In the genomic region with DNA sequence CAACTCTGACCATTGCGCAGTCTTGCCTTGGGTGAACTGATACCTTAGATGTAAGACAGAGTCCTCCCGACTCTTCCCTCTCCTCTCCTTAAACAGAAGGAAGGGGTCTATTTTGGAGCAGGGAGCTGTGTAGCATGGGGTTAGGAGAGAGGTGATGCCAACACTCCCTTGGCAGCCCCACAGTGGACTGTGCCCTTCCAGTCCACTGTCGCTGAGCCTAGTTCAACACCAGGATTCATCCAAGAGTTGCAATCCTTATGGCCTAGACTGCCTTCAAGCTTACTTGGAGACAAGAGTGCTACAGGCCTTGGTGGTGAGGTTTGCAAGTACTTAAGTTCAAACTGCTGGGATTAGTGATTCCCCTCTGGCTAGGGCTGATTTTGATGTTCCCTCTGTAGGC, we compare ENCODE assay signal across 22 cellular contexts. TPM values are rescaled to one million over a fixed set of nuclear protein-coding genes. Genes with fewer than 3 reads are reported as not detected.
DNase-seq lines count a peak whose midpoint lies in the region; ATAC-seq, FAIRE-seq and TF ChIP-seq lines count a peak whose summit lies in the region.
"Had no signal": no experiment of that assay in that cellular context is flagged by ENCODE, and none has a peak within 500 bp of the region (broad histone marks: within the 10 kb centered on the region; RNA-seq: fewer than 3 reads in every experiment).

No MANE protein-coding gene starts in this region.

- POLR2A ChIA-PET in HepG2 (lab: Yijun Ruan, JAX), result no interaction called here

- no peak for FAIRE-seq in HepG2 (lab: Jason Lieb, UNC)
- no peak for FAIRE-seq in pancreas (lab: Jason Lieb, UNC)
- FAIRE-seq: A549, D721Med, G401.6, GM12892, GM18507 had no signal

- BruUV-seq in HepG2 (replicated peaks; lab: Mats Ljungman, UMichigan), result no TSS peak

- TF ChIP-seq CTCF in liver (IDR thresholded peaks at IDR 0.05; ENCODE audit: low read depth, low read length, missing input control) (no peak), HepG2 (CRISPR knock-in tag; IDR thresholded peaks at IDR 0.05) (no peak), right lobe of liver (IDR thresholded peaks at IDR 0.05) (no peak), pancreas (IDR thresholded peaks at IDR 0.05) (no peak)

- no peak overlapping the region for H3K9ac ChIP-seq in liver (ENCODE audit: low read depth in 1 of 2, low read length in 2 of 2)
- H3K9ac ChIP-seq in HepG2 (ENCODE audit: insufficient read depth, low read depth, low read length), result no peak overlapping the region
- H3K9ac ChIP-seq: BLaER1 treated with 17β-estradiol and CSF1 and Interleukin-3, amounts not matched to agents 10 nM and 100 nM had no signal

- DNase-seq in HepG2 (ENCODE audit: low spot score), result no peak
- DNase-seq in cerebellar cortex (ENCODE audit: low spot score), result peak; percentile 16
- peak in 1 of 3 donors; percentile 60 for DNase-seq in right lobe of liver
- no peak for DNase-seq in pancreas
- DNase-seq: AML-193; Caco-2; Calu3; CD4-positive, alpha-beta T cell; CD8-positive, alpha-beta T cell; DMS79 treated with DMSO at 0.1 percent for 48 hours; GF-D8 had no signal

- no peak overlapping the region for H2AFZ ChIP-seq in HepG2 (ENCODE audit: low read length)

- H3K4me3 ChIP-seq in liver (ENCODE audit: low read depth in 1 of 3, low read length in 3 of 3) (no peak overlapping the region), HepG2 (replicated peaks in 1 of 3; ENCODE audit: insufficient read depth in 1 of 3, low read depth in 2 of 3, low read length in 3 of 3) (no peak overlapping the region), right lobe of liver (no peak overlapping the region), pancreas (no peak overlapping the region)
- H3K4me3 ChIP-seq: A549; BLaER1 treated with 17β-estradiol and CSF1 and Interleukin-3, amounts not matched to agents 10 nM and 100 nM had no signal

- H3K79me2 ChIP-seq in HepG2 (ENCODE audit: insufficient read depth, low read length), result no peaks in the 10 kb centered on the region

- ATAC-seq in HepG2 (no peak), right lobe of liver (peak; percentile 67 to 97 (median 81)), GM19455 (IDR thresholded peaks at IDR 0.05; ENCODE audit: unreplicated experiment) (no peak), GM19467 (IDR thresholded peaks at IDR 0.05; ENCODE audit: unreplicated experiment) (no peak), pancreas (no peak)
- ATAC-seq: A549; CD8-positive, alpha-beta T cell had no signal

- intact Hi-C loops in HepG2 (cut with micrococcal nuclease; ENCODE audit: unreplicated experiment), result no loop called here
- intact Hi-C loops in right lobe of liver (cut with DNase I), result no loop called here
- intact Hi-C loops in pancreas (cut with DNase I), result no loop called here

- H3K4me1 ChIP-seq in liver (ENCODE audit: control insufficient read depth in 4 of 4, insufficient read depth in 4 of 4, low read length in 3 of 4), result peaks cover 0 to 2% (median 0%) of the 10 kb centered on the region in 4 donors
- peaks cover 9% of the 10 kb centered on the region; the same call in 1 of the 2 replicates for H3K4me1 ChIP-seq in HepG2 (ENCODE audit: insufficient read depth, low read length)
- no peaks in the 10 kb centered on the region for H3K4me1 ChIP-seq in right lobe of liver
- peaks cover 0 to 6% (median 0%) of the 10 kb centered on the region in 3 donors for H3K4me1 ChIP-seq in pancreas
- H3K4me1 ChIP-seq: A549; BLaER1 treated with 17β-estradiol and CSF1 and Interleukin-3, amounts not matched to agents 10 nM and 100 nM had no signal

- no peaks in the 10 kb centered on the region for H3K36me3 ChIP-seq in liver (ENCODE audit: control insufficient read depth in 4 of 4, insufficient read depth in 3 of 4, low read depth in 1 of 4, low read length in 3 of 4)
- H3K36me3 ChIP-seq in HepG2 (replicated peaks in 1 of 2; ENCODE audit: control insufficient read depth in 1 of 2, insufficient read depth in 2 of 2, low read length in 2 of 2), result peaks cover 0 to 9% of the 10 kb centered on the region in 2 experiments; a peak in 2 of 5 replicates
- H3K36me3 ChIP-seq in right lobe of liver, result no peaks in the 10 kb centered on the region
- H3K36me3 ChIP-seq in pancreas, result no peaks in the 10 kb centered on the region

- in situ Hi-C loops in HepG2 (cut with HindIII; ENCODE audit: extremely low pct_ligation_motif_present, low pct_unique_long_range_greater_than_20kb), result no loop called here

- no peak overlapping the region for H3K4me2 ChIP-seq in HepG2 (ENCODE audit: low read depth, low read length)
- H3K4me2 ChIP-seq: A549; BLaER1 treated with 17β-estradiol and CSF1 and Interleukin-3, amounts not matched to agents 10 nM and 100 nM had no signal

- no peak for TF ChIP-seq POLR2A in HepG2 (IDR thresholded peaks at IDR 0.05; ENCODE audit: insufficient read depth in 1 of 2, low read depth in 2 of 2, low read length in 2 of 2)
- TF ChIP-seq POLR2A in right lobe of liver (IDR thresholded peaks at IDR 0.05), result no peak

- H3K27ac ChIP-seq in liver (ENCODE audit: low read depth in 1 of 2, low read length in 2 of 2) (no peak overlapping the region), HepG2 (ENCODE audit: extremely low read length, insufficient read depth, low read length) (no peak overlapping the region), right lobe of liver (no peak overlapping the region), pancreas (no peak overlapping the region)
- H3K27ac ChIP-seq: 22Rv1; A549; BLaER1 treated with 17β-estradiol and CSF1 and Interleukin-3, amounts not matched to agents 10 nM and 100 nM; C4-2B had no signal

- CTCF ChIA-PET in HepG2 (lab: Yijun Ruan, JAX; ENCODE audit: low intra/inter-chr PET ratio, low total read pairs), result no interaction called here

- TF ChIP-seq RAD21 in liver (IDR thresholded peaks at IDR 0.05) (no peak), HepG2 (CRISPR knock-in tag; IDR thresholded peaks at IDR 0.05) (no peak)

- peaks cover 2% of the 10 kb centered on the region; the same call in 1 of the 2 replicates for H4K20me1 ChIP-seq in HepG2 (ENCODE audit: insufficient read depth, low read length)

- 63% methylated on average over 3 of the region's 3 CpGs for WGBS in liver
- WGBS in HepG2 (ENCODE audit: low lambda C conversion rate), result 100% methylated on average over 2 of the region's 3 CpGs
- WGBS in right lobe of liver (ENCODE audit: insufficient coverage, low coverage, low lambda C conversion rate, missing lambda C conversion rate), result no CpG with 5 or more reads among the region's 3 CpGs
- WGBS in pancreas, 2 donors, result 76 to 77% methylated on average over 3 of the region's 3 CpGs

- TF ChIP-seq EP300 in HepG2 (IDR thresholded peaks at IDR 0.05; ENCODE audit: low read depth in 2 of 2, low read length in 2 of 2) (no peak), HepG2 (CRISPR knock-in tag; IDR thresholded peaks at IDR 0.05; ENCODE audit: borderline replicate concordance) (no peak)

- H3K9me3 ChIP-seq in liver (ENCODE audit: control insufficient read depth in 4 of 4, low read length in 3 of 4) (no peaks in the 10 kb centered on the region), HepG2 (ENCODE audit: low read length) (peaks cover 11% of the 10 kb centered on the region), right lobe of liver (no peaks in the 10 kb centered on the region), pancreas (no peaks in the 10 kb centered on the region)

- H3K27me3 ChIP-seq in liver (ENCODE audit: control insufficient read depth in 4 of 4, insufficient read depth in 4 of 4, low read length in 3 of 4) (no peaks in the 10 kb centered on the region), HepG2 (ENCODE audit: control insufficient read depth in 1 of 2, insufficient read depth in 2 of 2, low read length in 2 of 2) (no peaks in the 10 kb centered on the region), right lobe of liver (no peaks in the 10 kb centered on the region), pancreas (no peaks in the 10 kb centered on the region)
- H3K27me3 ChIP-seq: BLaER1 treated with 17β-estradiol and CSF1 and Interleukin-3, amounts not matched to agents 10 nM and 100 nM had no signal

RNA-seq across cellular contexts. Expression of a gene that starts 51.4 kb away (rescaled TPM):
- total RNA-seq in liver, result 1 to 10 TPM; 4.3 to 5.4 TPM
- polyA plus RNA-seq in liver, result 10 to 100 TPM; 19.6 to 21.3 TPM
- 78.4 and 111 TPM in 2 replicates for total RNA-seq in HepG2 (2016; rRNA removed; fragmentation: Illumina TruSeq; extraction: Trizol)
- total RNA-seq in HepG2 (2016; cell fraction: cytosol; rRNA removed; fragmentation: Illumina TruSeq; extraction: Trizol; ENCODE audit: low read depth), result 51.9 and 59.9 TPM in 2 replicates
- 77.6 and 110 TPM in 2 replicates for total RNA-seq in HepG2 (2016; cell fraction: insoluble cytoplasmic fraction; rRNA removed; fragmentation: Illumina TruSeq; extraction: Trizol)
- total RNA-seq in HepG2 (2016; cell fraction: membrane; rRNA removed; fragmentation: Illumina TruSeq; extraction: Trizol), result 53.2 and 58.9 TPM in 2 replicates
- 26.0 and 35.1 TPM in 2 replicates for total RNA-seq in HepG2 (2016; cell fraction: nucleus; rRNA removed; fragmentation: Illumina TruSeq; extraction: Trizol)
- 28.5 and 34.0 TPM in 2 replicates for polyA plus RNA-seq in HepG2 (2011; rRNA removed)
- 15.1 and 18.0 TPM in 2 replicates for polyA plus RNA-seq in HepG2 (2011; cell fraction: cytosol; rRNA removed)
- polyA plus RNA-seq in HepG2 (2011; cell fraction: nucleus; rRNA removed), result 4.0 and 5.2 TPM in 2 replicates
- polyA plus RNA-seq in HepG2 (2012), result 44.9 and 45.8 TPM in 2 replicates
- 53.0 and 78.0 TPM in 2 replicates for polyA plus RNA-seq in HepG2 (2016; cell fraction: cytosol; fragmentation: Illumina TruSeq; extraction: Trizol; ENCODE audit: low read depth)
- polyA plus RNA-seq in HepG2 (2016; cell fraction: insoluble cytoplasmic fraction; fragmentation: Illumina TruSeq; extraction: Trizol; ENCODE audit: low read depth), result 115 and 139 TPM in 2 replicates
- 46.5 and 58.4 TPM in 2 replicates for polyA plus RNA-seq in HepG2 (2016; cell fraction: membrane; fragmentation: Illumina TruSeq; extraction: Trizol; ENCODE audit: low read depth)
- polyA plus RNA-seq in HepG2 (2016; cell fraction: nucleus; fragmentation: Illumina TruSeq; extraction: Trizol; ENCODE audit: insufficient read depth, low read depth), result 50.1 and 54.5 TPM in 2 replicates
- polyA minus RNA-seq in HepG2 (2011; rRNA and poly(A)+ RNA removed; ENCODE audit: low replicate concordance), result 15.5 and 26.7 TPM in 2 replicates
- polyA minus RNA-seq in HepG2 (2011; cell fraction: cytosol; rRNA and poly(A)+ RNA removed), result 12.7 and 15.5 TPM in 2 replicates
- 29.0 TPM in 2 replicates for polyA minus RNA-seq in HepG2 (2011; cell fraction: nucleus; rRNA and poly(A)+ RNA removed)
- total RNA-seq in right lobe of liver, result 10 to 100 TPM in 5 of 6 experiments, 1 to 10 TPM in 1; 8.4 to 30.1 (median 11.8) TPM
- 10 to 100 TPM in 5 of 6 donors, 1 to 10 TPM in 1; 9.4 to 14.8 (median 11.6) TPM for total RNA-seq in pancreas
- polyA plus RNA-seq in pancreas, result 10 to 100 TPM; 22.8 to 28.6 TPM

RNA-seq across cellular contexts. Expression of a gene that starts 51.5 kb away (rescaled TPM):
- 10 to 100 TPM in 1 of 2 donors, 1 to 10 TPM in 1; 8.3 to 14.5 TPM for total RNA-seq in liver
- 1 to 10 TPM; 2.6 to 4.1 TPM for polyA plus RNA-seq in liver
- total RNA-seq in HepG2 (2016; rRNA removed; fragmentation: Illumina TruSeq; extraction: Trizol), result 35.2 and 60.1 TPM in 2 replicates
- total RNA-seq in HepG2 (2016; cell fraction: cytosol; rRNA removed; fragmentation: Illumina TruSeq; extraction: Trizol; ENCODE audit: low read depth), result 12.2 and 13.6 TPM in 2 replicates
- total RNA-seq in HepG2 (2016; cell fraction: insoluble cytoplasmic fraction; rRNA removed; fragmentation: Illumina TruSeq; extraction: Trizol), result 34.4 and 58.2 TPM in 2 replicates
- total RNA-seq in HepG2 (2016; cell fraction: membrane; rRNA removed; fragmentation: Illumina TruSeq; extraction: Trizol), result 32.0 and 33.3 TPM in 2 replicates
- 35.1 and 43.5 TPM in 2 replicates for total RNA-seq in HepG2 (2016; cell fraction: nucleus; rRNA removed; fragmentation: Illumina TruSeq; extraction: Trizol)
- 18.4 and 24.4 TPM in 2 replicates for polyA plus RNA-seq in HepG2 (2011; rRNA removed)
- 14.9 and 21.7 TPM in 2 replicates for polyA plus RNA-seq in HepG2 (2011; cell fraction: cytosol; rRNA removed)
- 8.5 and 8.6 TPM in 2 replicates for polyA plus RNA-seq in HepG2 (2011; cell fraction: nucleus; rRNA removed)
- 10.8 and 13.1 TPM in 2 replicates for polyA plus RNA-seq in HepG2 (2012)
- 7.5 and 10.3 TPM in 2 replicates for polyA plus RNA-seq in HepG2 (2016; cell fraction: cytosol; fragmentation: Illumina TruSeq; extraction: Trizol; ENCODE audit: low read depth)
- 32.9 and 36.9 TPM in 2 replicates for polyA plus RNA-seq in HepG2 (2016; cell fraction: insoluble cytoplasmic fraction; fragmentation: Illumina TruSeq; extraction: Trizol; ENCODE audit: low read depth)
- 18.4 and 18.6 TPM in 2 replicates for polyA plus RNA-seq in HepG2 (2016; cell fraction: membrane; fragmentation: Illumina TruSeq; extraction: Trizol; ENCODE audit: low read depth)
- polyA plus RNA-seq in HepG2 (2016; cell fraction: nucleus; fragmentation: Illumina TruSeq; extraction: Trizol; ENCODE audit: insufficient read depth, low read depth), result 19.7 and 19.8 TPM in 2 replicates
- 12.8 and 18.6 TPM in 2 replicates for polyA minus RNA-seq in HepG2 (2011; rRNA and poly(A)+ RNA removed; ENCODE audit: low replicate concordance)
- polyA minus RNA-seq in HepG2 (2011; cell fraction: cytosol; rRNA and poly(A)+ RNA removed), result 14.8 and 16.4 TPM in 2 replicates
- 55.2 and 56.1 TPM in 2 replicates for polyA minus RNA-seq in HepG2 (2011; cell fraction: nucleus; rRNA and poly(A)+ RNA removed)
- 10 to 100 TPM in 1 of 6 experiments, 1 to 10 TPM in 5; 4.0 to 10.7 (median 4.5) TPM for total RNA-seq in right lobe of liver
- total RNA-seq in pancreas, result 1 to 10 TPM; 2.6 to 5.0 (median 4.1) TPM
- 1 to 10 TPM; 3.2 to 4.4 TPM for polyA plus RNA-seq in pancreas

Comparison
In these comparisons a context has a peak if more than half of its experiments do, and no peak if none do; other contexts are left out.
1. ATAC-seq: peak in right lobe of liver (4 of 4); none in HepG2 (single experiment), GM19455 (single experiment), GM19467 (single experiment) and pancreas (0 of 4).